In the genomic region with DNA sequence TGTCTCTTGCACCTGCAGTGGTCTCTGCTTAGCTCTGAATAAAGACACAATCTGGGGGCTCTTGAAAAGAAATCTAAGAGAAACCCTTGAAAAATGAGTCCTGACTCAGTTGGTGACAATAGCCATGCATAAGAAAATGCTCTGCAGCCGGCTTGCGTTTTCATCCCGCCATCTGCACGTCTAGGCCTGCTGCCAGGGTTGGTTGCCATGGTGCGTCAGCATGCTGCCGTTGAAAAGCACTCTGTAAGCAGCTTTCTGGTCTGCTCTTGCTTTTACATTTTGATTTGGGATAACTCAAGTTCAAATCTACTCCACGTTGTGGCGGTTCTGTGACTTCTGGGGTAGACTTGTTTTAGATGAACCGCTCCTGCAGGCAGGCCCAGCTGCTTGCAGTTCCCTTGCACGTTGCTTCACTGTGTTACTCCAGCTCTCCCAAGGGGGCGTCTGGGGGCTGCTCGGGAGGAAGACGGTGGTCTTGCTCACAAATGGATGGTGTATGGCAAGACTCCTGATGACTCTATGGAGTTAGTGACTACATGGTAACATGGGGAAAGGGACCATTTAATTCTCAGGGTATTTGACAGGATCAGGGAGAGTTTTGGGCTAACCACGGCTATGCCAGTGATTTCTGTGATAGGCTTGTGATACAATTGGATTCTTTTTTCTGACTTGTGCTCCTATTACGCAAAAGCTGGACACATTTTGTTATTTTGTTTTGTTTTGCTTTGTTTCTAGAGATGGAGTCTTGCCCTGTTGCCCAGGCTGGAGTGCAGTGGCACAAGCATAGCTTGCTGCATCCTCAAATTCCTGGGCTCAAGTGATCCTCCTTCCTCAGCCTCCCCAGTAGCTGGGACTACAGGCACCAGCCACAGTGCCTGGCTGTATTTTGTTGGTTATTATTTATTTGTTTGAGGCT, we compare ENCODE assay signal across 9 cellular contexts. TPM values are rescaled to one million over a fixed set of nuclear protein-coding genes. Genes with fewer than 3 reads are reported as not detected.
DNase-seq lines count a peak whose midpoint lies in the region; ATAC-seq, FAIRE-seq and TF ChIP-seq lines count a peak whose summit lies in the region.
"Had no signal": no experiment of that assay in that cellular context is flagged by ENCODE, and none has a peak within 500 bp of the region (broad histone marks: within the 10 kb centered on the region; RNA-seq: fewer than 3 reads in every experiment).

No MANE protein-coding gene starts in this region.

- WGBS in ovary, 3 donors: 15 to 20% (median 16%) methylated on average over 15 of the region's 15 CpGs

- H3K4me3 ChIP-seq in fibroblast of mammary gland (ENCODE audit: control insufficient read depth, low read depth, low read length) (no peak overlapping the region), ovary (no peak overlapping the region)
- H3K4me3 ChIP-seq: ascending aorta had no signal

- TF ChIP-seq CTCF in fibroblast of mammary gland (conservative IDR thresholded peaks at IDR 0.05; ENCODE audit: control insufficient read depth, insufficient read depth, low read depth, low read length): no peak
- TF ChIP-seq CTCF in ovary (IDR thresholded peaks at IDR 0.05): no peak
- TF ChIP-seq CTCF in CD4-positive, alpha-beta T cell (IDR thresholded peaks at IDR 0.05): no peak

- peaks cover 3% of the 10 kb centered on the region for H3K4me1 ChIP-seq in ovary (ENCODE audit: insufficient read depth)

- no peak overlapping the region for H3K4me3 Mint-ChIP-seq in CD4-positive, alpha-beta T cell

- no peaks in the 10 kb centered on the region for H3K9me3 Mint-ChIP-seq in CD4-positive, alpha-beta T cell

- intact Hi-C loops in ovary (cut with DNase I): loop anchor here in 1 of 4 donors (10.0 kb wide), 1 partner anchor 940 kb away; no protein-coding TSS in a partner anchor
- intact Hi-C loops in CD4-positive, alpha-beta T cell (cut with DNase I, micrococcal nuclease): no loop called here

- no peaks in the 10 kb centered on the region for H3K27me3 ChIP-seq in ovary
- H3K27me3 ChIP-seq in CD4-positive, alpha-beta T cell (ENCODE audit: control insufficient read depth, insufficient read depth, low read length): no peaks in the 10 kb centered on the region
- H3K27me3 ChIP-seq: ascending aorta had no signal

- no peak for TF ChIP-seq EP300 in ovary (IDR thresholded peaks at IDR 0.05)

- H3K4me1 Mint-ChIP-seq in CD4-positive, alpha-beta T cell (ENCODE audit: low read depth): no peaks in the 10 kb centered on the region

- H3K27ac ChIP-seq in ovary: peak overlapping the region in 1 of 2 donors; percentile 59
- H3K27ac ChIP-seq in CD4-positive, alpha-beta T cell (ENCODE audit: low read depth, low read length): no peak overlapping the region
- H3K27ac ChIP-seq: ascending aorta had no signal

- POLR2A ChIA-PET in CD4-positive, alpha-beta T cell (lab: Charles Lee): no interaction called here

- no peak for TF ChIP-seq POLR2A in ovary (IDR thresholded peaks at IDR 0.05)
- no peak for TF ChIP-seq POLR2A in H54 (IDR thresholded peaks at IDR 0.05; ENCODE audit: low read depth, low read length)

- no peaks in the 10 kb centered on the region for H3K9me3 ChIP-seq in ovary
- no peaks in the 10 kb centered on the region for H3K9me3 ChIP-seq in CD4-positive, alpha-beta T cell (ENCODE audit: control insufficient read depth, low read length)
- H3K9me3 ChIP-seq: ascending aorta had no signal

- no peak for FAIRE-seq in H54 (lab: Jason Lieb, UNC)

- peaks cover 4% of the 10 kb centered on the region for H3K27me3 Mint-ChIP-seq in CD4-positive, alpha-beta T cell

- no peak overlapping the region for H3K27ac Mint-ChIP-seq in CD4-positive, alpha-beta T cell

- CTCF ChIA-PET in CD4-positive, alpha-beta T cell (lab: Charles Lee): interaction anchor here (1.1 to 1.6 kb wide), 3 partner anchors 10 to 151 kb away, joined by 3 to 4 read pairs (median 4); no protein-coding TSS in a partner anchor

- DNase-seq in Daoy (ENCODE audit: low read depth) (peak; percentile 44), NCI-H748 treated with DMSO at 0.1 percent for 48 hours (lab: John Stamatoyannopoulos, UW) (peak; percentile 27), fibroblast of mammary gland (ENCODE audit: low read depth) (peak; percentile 81), ovary (peak; percentile 82 to 92 (median 85)), NCI-H226 (no peak), H54 (ENCODE audit: insufficient read length, low spot score) (no peak)
- no peak for DNase-seq in CD4-positive, alpha-beta T cell
- DNase-seq in stimulated activated naive CD8-positive, alpha-beta T cell treated with anti-CD3 and anti-CD28 coated beads, Interleukin-15, Interleukin-2, amounts not matched to agents 100 U/mL and 50 U/mL, for 24 hours: no peak

- no peak for ATAC-seq in CD4-positive, alpha-beta T cell (ENCODE audit: poor library complexity)
- ATAC-seq in stimulated activated naive CD8-positive, alpha-beta T cell treated with anti-CD3 and anti-CD28 coated beads, Interleukin-15, Interleukin-2, amounts not matched to agents 100 U/mL and 50 U/mL, for 24 hours: no peak

- no peaks in the 10 kb centered on the region for H3K36me3 Mint-ChIP-seq in CD4-positive, alpha-beta T cell (ENCODE audit: low read depth)

- H3K36me3 ChIP-seq in ovary: no peaks in the 10 kb centered on the region
- H3K36me3 ChIP-seq: ascending aorta had no signal

RNA-seq across cellular contexts. Expression of a gene that starts 15.8 kb away (rescaled TPM):
- 58.7 and 72.9 TPM in 2 replicates for total RNA-seq in Daoy (2014; rRNA removed; shearing (Covaris generic))
- 10 to 100 TPM in 4 of 7 donors, 1 to 10 TPM in 3; 3.1 to 20.3 (median 12.4) TPM for total RNA-seq in ovary
- polyA plus RNA-seq in ovary: 1 to 10 TPM; 3.7 to 6.9 TPM
- not detected for total RNA-seq in CD4-positive, alpha-beta T cell

RNA-seq across cellular contexts. Expression of a gene that starts 46.1 kb away (rescaled TPM):
- 29.9 and 30.0 TPM in 2 replicates for total RNA-seq in Daoy (2014; rRNA removed; shearing (Covaris generic))
- total RNA-seq in ovary: 10 to 100 TPM; 21.5 to 91.8 (median 42.0) TPM
- polyA plus RNA-seq in ovary: 10 to 100 TPM; 25.6 to 65.4 TPM
- 10 to 100 TPM; 12.5 to 12.6 TPM for total RNA-seq in CD4-positive, alpha-beta T cell

RNA-seq across cellular contexts. Expression of a gene that starts 50.4 kb away (rescaled TPM):
- total RNA-seq in Daoy (2014; rRNA removed; shearing (Covaris generic)): 12.6 and 15.4 TPM in 2 replicates
- total RNA-seq in ovary: 10 to 100 TPM in 5 of 7 donors, 1 to 10 TPM in 2; 8.3 to 16.2 (median 12.0) TPM
- polyA plus RNA-seq in ovary: 10 to 100 TPM in 1 of 2 donors, 1 to 10 TPM in 1; 1.3 to 10.8 TPM
- 10 to 100 TPM; 32.3 to 33.6 TPM for total RNA-seq in CD4-positive, alpha-beta T cell

Comparison
In these comparisons a context has a peak if more than half of its experiments do, and no peak if none do; other contexts are left out.
1. DNase-seq: peak in Daoy (single experiment), NCI-H748 treated with DMSO at 0.1 percent for 48 hours (single experiment), fibroblast of mammary gland (single experiment) and ovary (5 of 5); none in CD4-positive, alpha-beta T cell (0 of 10), NCI-H226 (single experiment), stimulated activated naive CD8-positive, alpha-beta T cell treated with anti-CD3 and anti-CD28 coated beads, Interleukin-15, Interleukin-2, amounts not matched to agents 100 U/mL and 50 U/mL, for 24 hours (single experiment) and H54 (single experiment).
2. RNA of a gene that starts 15.8 kb away (total RNA-seq): 58.7 to 72.9 TPM in Daoy and 3.1 to 20.3 TPM in ovary; not detected in CD4-positive, alpha-beta T cell; every median in the first group is over 4 times any median in the second.